ENCODE assay signal across 9 cellular contexts in the genomic region with DNA sequence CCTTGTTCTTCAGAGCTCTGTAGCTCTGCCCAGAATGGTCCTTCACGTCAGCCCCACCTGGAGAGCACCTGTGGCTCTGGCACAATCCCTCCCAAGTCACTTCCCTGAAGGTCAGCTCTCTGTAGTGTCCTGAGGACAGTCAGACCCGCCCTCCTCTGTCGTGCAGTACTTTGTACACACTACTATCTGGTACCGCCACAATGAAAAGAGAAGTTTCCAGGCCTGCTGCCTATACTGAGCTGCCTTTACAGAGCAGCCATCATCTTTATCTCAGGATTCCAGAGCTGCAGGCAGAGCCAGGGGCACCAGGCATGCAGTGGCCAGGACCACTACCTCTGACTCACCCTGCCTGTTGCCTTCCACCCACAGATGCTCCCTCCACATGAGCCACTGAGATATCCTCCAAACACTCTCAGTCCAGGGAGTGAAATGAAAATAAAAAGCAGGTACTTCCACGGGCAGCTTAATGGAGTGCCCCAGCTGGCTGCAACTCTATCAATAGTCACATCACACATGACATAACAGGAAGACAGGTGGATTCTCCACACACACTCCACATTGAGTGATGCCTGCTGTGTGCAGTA. TPM values are rescaled to one million over a fixed set of nuclear protein-coding genes. Genes with fewer than 3 reads are reported as not detected.
DNase-seq lines count a peak whose midpoint lies in the region; ATAC-seq and TF ChIP-seq lines count a peak whose summit lies in the region.
"Had no signal": no experiment of that assay in that cellular context is flagged by ENCODE, and none has a peak within 500 bp of the region (broad histone marks: within the 10 kb centered on the region; RNA-seq: fewer than 3 reads in every experiment).

No MANE protein-coding gene starts in this region.

- H3K9ac ChIP-seq in adipocyte (ENCODE audit: low read length) = no peak overlapping the region

- no peaks in the 10 kb centered on the region for H3K36me3 ChIP-seq in adipocyte (ENCODE audit: control insufficient read depth, insufficient read depth, low read length, severe bottlenecking)
- H3K36me3 ChIP-seq in upper lobe of right lung = no peaks in the 10 kb centered on the region

- no peak overlapping the region for H3K4me3 Mint-ChIP-seq in activated naive CD4-positive, alpha-beta T cell treated with anti-CD3 and anti-CD28 coated beads, Interleukin-2, amount 50 U/mL, for 24 hours
- H3K4me3 Mint-ChIP-seq in activated naive CD4-positive, alpha-beta T cell treated with anti-CD3 and anti-CD28 coated beads, Interleukin-2, amount 10 ng/mL, durations not matched to agents 7 days and 5 days = no peak overlapping the region
- H3K4me3 Mint-ChIP-seq: memory B cell had no signal

- H3K4me3 ChIP-seq in adipocyte (ENCODE audit: low read length) = no peak overlapping the region
- no peak overlapping the region for H3K4me3 ChIP-seq in upper lobe of right lung

- peak overlapping the region; percentile 27 for H3K27ac Mint-ChIP-seq in activated naive CD4-positive, alpha-beta T cell treated with anti-CD3 and anti-CD28 coated beads, Interleukin-2, amount 50 U/mL, for 24 hours
- no peak overlapping the region for H3K27ac Mint-ChIP-seq in activated naive CD4-positive, alpha-beta T cell treated with anti-CD3 and anti-CD28 coated beads, Interleukin-2, amount 10 ng/mL, durations not matched to agents 7 days and 5 days
- H3K27ac Mint-ChIP-seq: memory B cell had no signal

- no peak for DNase-seq in activated naive CD4-positive, alpha-beta T cell treated with anti-CD3 and anti-CD28 coated beads, Interleukin-2, amount 10 ng/mL, durations not matched to agents 7 days and 5 days
- DNase-seq in adipocyte (ENCODE audit: low read depth) = peak; percentile 52
- DNase-seq in kidney tubule cell (ENCODE audit: low spot score) = peak; percentile 67
- DNase-seq in upper lobe of right lung = peak; percentile 80
- DNase-seq in nucleus accumbens (lab: John Stamatoyannopoulos, UW) = no peak
- DNase-seq in T1000 (lab: John Stamatoyannopoulos, UW) = no peak
- no peak for DNase-seq in MV-4-11 (lab: John Stamatoyannopoulos, UW)

- no peaks in the 10 kb centered on the region for H3K27me3 ChIP-seq in adipocyte (replicated peaks; ENCODE audit: control insufficient read depth, insufficient read depth, low read length)
- no peaks in the 10 kb centered on the region for H3K27me3 ChIP-seq in upper lobe of right lung

- no peak for TF ChIP-seq CTCF in upper lobe of right lung (IDR thresholded peaks at IDR 0.05)

- peaks cover 83% of the 10 kb centered on the region for H3K4me1 Mint-ChIP-seq in activated naive CD4-positive, alpha-beta T cell treated with anti-CD3 and anti-CD28 coated beads, Interleukin-2, amount 50 U/mL, for 24 hours
- peaks cover 32% of the 10 kb centered on the region for H3K4me1 Mint-ChIP-seq in activated naive CD4-positive, alpha-beta T cell treated with anti-CD3 and anti-CD28 coated beads, Interleukin-2, amount 10 ng/mL, durations not matched to agents 7 days and 5 days

- H3K9me3 Mint-ChIP-seq in activated naive CD4-positive, alpha-beta T cell treated with anti-CD3 and anti-CD28 coated beads, Interleukin-2, amount 50 U/mL, for 24 hours = no peaks in the 10 kb centered on the region
- H3K9me3 Mint-ChIP-seq in activated naive CD4-positive, alpha-beta T cell treated with anti-CD3 and anti-CD28 coated beads, Interleukin-2, amount 10 ng/mL, durations not matched to agents 7 days and 5 days = no peaks in the 10 kb centered on the region
- H3K9me3 Mint-ChIP-seq: memory B cell had no signal

- ATAC-seq in upper lobe of right lung = peak; percentile 91

- H3K27ac ChIP-seq in upper lobe of right lung = peak overlapping the region; percentile 53

- intact Hi-C loops in upper lobe of right lung (cut with DNase I) = no loop called here

- no peaks in the 10 kb centered on the region for H3K9me3 ChIP-seq in adipocyte (ENCODE audit: control insufficient read depth, low read length)
- no peaks in the 10 kb centered on the region for H3K9me3 ChIP-seq in upper lobe of right lung

- H3K4me1 ChIP-seq in adipocyte (ENCODE audit: control insufficient read depth, insufficient read depth, low read length) (peaks cover 51% of the 10 kb centered on the region), upper lobe of right lung (peaks cover 65% of the 10 kb centered on the region)

- CTCF ChIA-PET in activated naive CD4-positive, alpha-beta T cell treated with anti-CD3 and anti-CD28 coated beads, Interleukin-2, amount 10 ng/mL, durations not matched to agents 7 days and 5 days (lab: Charles Lee) = interaction anchor here (1.0 to 1.2 kb wide), 2 partner anchors 26 to 140 kb away, joined by 3 read pairs; no protein-coding TSS in a partner anchor

- no peaks in the 10 kb centered on the region for H3K36me3 Mint-ChIP-seq in activated naive CD4-positive, alpha-beta T cell treated with anti-CD3 and anti-CD28 coated beads, Interleukin-2, amount 50 U/mL, for 24 hours
- no peaks in the 10 kb centered on the region for H3K36me3 Mint-ChIP-seq in activated naive CD4-positive, alpha-beta T cell treated with anti-CD3 and anti-CD28 coated beads, Interleukin-2, amount 10 ng/mL, durations not matched to agents 7 days and 5 days

- H3K27me3 Mint-ChIP-seq in activated naive CD4-positive, alpha-beta T cell treated with anti-CD3 and anti-CD28 coated beads, Interleukin-2, amount 50 U/mL, for 24 hours = no peaks in the 10 kb centered on the region
- no peaks in the 10 kb centered on the region for H3K27me3 Mint-ChIP-seq in activated naive CD4-positive, alpha-beta T cell treated with anti-CD3 and anti-CD28 coated beads, Interleukin-2, amount 10 ng/mL, durations not matched to agents 7 days and 5 days
- H3K27me3 Mint-ChIP-seq: memory B cell had no signal

RNA-seq across cellular contexts. Expression of a gene that starts 7.3 kb away (rescaled TPM):
- total RNA-seq in upper lobe of right lung = 128 TPM

Comparison
In these comparisons a context has a peak if more than half of its experiments do, and no peak if none do; other contexts are left out.
1. DNase-seq: peak in adipocyte (single experiment), kidney tubule cell (single experiment) and upper lobe of right lung (single experiment); none in activated naive CD4-positive, alpha-beta T cell treated with anti-CD3 and anti-CD28 coated beads, Interleukin-2, amount 10 ng/mL, durations not matched to agents 7 days and 5 days (single experiment), nucleus accumbens (0 of 56), T1000 (single experiment) and MV-4-11 (single experiment).